24 cellular contexts compared by ENCODE assay signal in the genomic region with DNA sequence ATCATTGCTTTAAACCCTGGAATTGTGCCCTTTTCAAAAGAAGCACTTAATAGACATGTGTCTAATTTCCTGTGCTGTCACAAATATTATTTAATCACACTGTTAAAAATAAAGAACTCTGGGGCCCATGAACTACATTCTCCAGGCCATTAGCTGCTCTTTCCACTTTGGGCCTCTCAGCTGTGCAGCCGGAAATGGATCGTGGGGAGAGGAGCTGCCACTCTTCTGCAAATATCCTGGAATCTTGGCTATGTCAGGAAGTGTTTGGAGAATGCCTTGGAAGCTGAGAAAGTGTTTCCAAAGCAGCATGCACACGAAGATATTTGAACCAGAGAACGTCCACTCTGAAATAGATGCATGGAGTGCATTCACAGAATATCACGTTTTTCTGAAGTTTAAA. TPM values are rescaled to one million over a fixed set of nuclear protein-coding genes. Genes with fewer than 3 reads are reported as not detected.
DNase-seq lines count a peak whose midpoint lies in the region; ATAC-seq, FAIRE-seq and TF ChIP-seq lines count a peak whose summit lies in the region.
"Had no signal": no experiment of that assay in that cellular context is flagged by ENCODE, and none has a peak within 500 bp of the region (broad histone marks: within the 10 kb centered on the region; RNA-seq: fewer than 3 reads in every experiment).

No MANE protein-coding gene starts in this region.

- no peaks in the 10 kb centered on the region for H3K9me3 ChIP-seq in liver (ENCODE audit: control insufficient read depth in 4 of 4, low read length in 3 of 4)
- no peaks in the 10 kb centered on the region for H3K9me3 ChIP-seq in HepG2 (ENCODE audit: low read length)
- H3K9me3 ChIP-seq in spleen = no peaks in the 10 kb centered on the region
- H3K9me3 ChIP-seq: A549, BLaER1 had no signal

- 69% methylated on average over 5 of the region's 5 CpGs for WGBS in liver
- WGBS in HepG2 (ENCODE audit: low lambda C conversion rate) = 17% methylated on average over 5 of the region's 5 CpGs
- 43 to 86% (median 47%) methylated on average over 5 of the region's 5 CpGs for WGBS in spleen, 5 donors

- no peak for FAIRE-seq in HepG2 (lab: Jason Lieb, UNC)
- FAIRE-seq: A549, GM12891, H1, HTR-8/SVneo, RCC 7860 had no signal

- H4K20me1 ChIP-seq in HepG2 (ENCODE audit: insufficient read depth, low read length) = no peaks in the 10 kb centered on the region
- H4K20me1 ChIP-seq: BLaER1 had no signal

- TF ChIP-seq CTCF in liver (IDR thresholded peaks at IDR 0.05; ENCODE audit: low read depth, low read length, missing input control) (no peak), HepG2 (CRISPR knock-in tag; IDR thresholded peaks at IDR 0.05) (no peak), spleen (IDR thresholded peaks at IDR 0.05 in 8 of 11, conservative IDR thresholded peaks at IDR 0.05 in 3 of 11) (no peak)

- TF ChIP-seq EP300 in HepG2 (IDR thresholded peaks at IDR 0.05; ENCODE audit: low read depth in 2 of 2, low read length in 2 of 2) = no peak
- no peak for TF ChIP-seq EP300 in HepG2 (CRISPR knock-in tag; IDR thresholded peaks at IDR 0.05; ENCODE audit: borderline replicate concordance)

- H2AFZ ChIP-seq in HepG2 (ENCODE audit: low read length) = no peak overlapping the region

- in situ Hi-C loops in HepG2 (cut with HindIII; ENCODE audit: extremely low pct_ligation_motif_present, low pct_unique_long_range_greater_than_20kb) = no loop called here

- peaks cover 0 to 4% (median 0%) of the 10 kb centered on the region in 4 donors for H3K27me3 ChIP-seq in liver (ENCODE audit: control insufficient read depth in 4 of 4, insufficient read depth in 4 of 4, low read length in 3 of 4)
- peaks cover 0 to 15% of the 10 kb centered on the region in 2 experiments; a peak in 2 of 5 replicates for H3K27me3 ChIP-seq in HepG2 (ENCODE audit: control insufficient read depth in 1 of 2, insufficient read depth in 2 of 2, low read length in 2 of 2)
- no peaks in the 10 kb centered on the region for H3K27me3 ChIP-seq in spleen (replicated peaks in 1 of 7)
- H3K27me3 ChIP-seq: BLaER1 had no signal

- H3K9ac ChIP-seq in liver (ENCODE audit: low read depth in 1 of 2, low read length in 2 of 2) = no peak overlapping the region
- H3K9ac ChIP-seq in HepG2 (ENCODE audit: insufficient read depth, low read depth, low read length) = no peak overlapping the region
- H3K9ac ChIP-seq: BLaER1 had no signal

- DNase-seq in HepG2 (ENCODE audit: low spot score) (no peak), dermis blood vessel endothelial cell (peak; percentile 66), left kidney (ENCODE audit: low read depth, low spot score) (peak; percentile 42), spleen (no peak), NCI-H446 treated with DMSO at 0.1 percent for 48 hours (lab: John Stamatoyannopoulos, UW) (no peak), NCI-H2196 treated with DMSO at 0.1 percent for 48 hours (lab: John Stamatoyannopoulos, UW; ENCODE audit: unreplicated experiment) (no peak)
- DNase-seq: CD4-positive, alpha-beta T cell; COR-L47; DMS79; MV-4-11; NCI-H1694; NCI-H2081; NCI-H2171 treated with DMSO at 0.1 percent for 48 hours; NCI-H446; NCI-H526 treated with DMSO at 0.1 percent for 48 hours; OCI-M1 had no signal

- ATAC-seq in HepG2 (no peak), GM21786 (IDR thresholded peaks at IDR 0.05; ENCODE audit: unreplicated experiment) (no peak)
- ATAC-seq: A549 had no signal

- no peak overlapping the region for H3K4me3 ChIP-seq in liver (ENCODE audit: low read depth in 1 of 3, low read length in 3 of 3)
- H3K4me3 ChIP-seq in HepG2 (replicated peaks in 1 of 3; ENCODE audit: insufficient read depth in 1 of 3, low read depth in 2 of 3, low read length in 3 of 3) = no peak overlapping the region
- H3K4me3 ChIP-seq in spleen = no peak overlapping the region
- H3K4me3 ChIP-seq: A549, BLaER1 had no signal

- H3K79me2 ChIP-seq in HepG2 (ENCODE audit: insufficient read depth, low read length) = no peaks in the 10 kb centered on the region

- CTCF ChIA-PET in HepG2 (lab: Yijun Ruan, JAX; ENCODE audit: low intra/inter-chr PET ratio, low total read pairs) = no interaction called here

- peak; percentile 9 for TF ChIP-seq RAD21 in liver (IDR thresholded peaks at IDR 0.05)
- no peak for TF ChIP-seq RAD21 in HepG2 (CRISPR knock-in tag; IDR thresholded peaks at IDR 0.05)

- POLR2A ChIA-PET in HepG2 (lab: Yijun Ruan, JAX) = no interaction called here

- BruUV-seq in HepG2 (replicated peaks; lab: Mats Ljungman, UMichigan) = no TSS peak

- no peak overlapping the region for H3K4me2 ChIP-seq in HepG2 (ENCODE audit: low read depth, low read length)
- H3K4me2 ChIP-seq: A549, BLaER1 had no signal

- intact Hi-C loops in HepG2 (cut with micrococcal nuclease; ENCODE audit: unreplicated experiment) (no loop called here), spleen (cut with DNase I; ENCODE audit: low total_unique reads) (no loop called here)

- H3K27ac ChIP-seq in liver (ENCODE audit: low read depth in 1 of 2, low read length in 2 of 2) (no peak overlapping the region), HepG2 (ENCODE audit: extremely low read length, insufficient read depth, low read length) (no peak overlapping the region), spleen (peak overlapping the region in 6 of 8 donors; percentile 18 to 55 (median 29))
- H3K27ac ChIP-seq: A549, BLaER1 had no signal

- TF ChIP-seq POLR2A in HepG2 (IDR thresholded peaks at IDR 0.05; ENCODE audit: insufficient read depth in 1 of 2, low read depth in 2 of 2, low read length in 2 of 2) = no peak
- no peak for TF ChIP-seq POLR2A in spleen (IDR thresholded peaks at IDR 0.05)

- no peaks in the 10 kb centered on the region for H3K36me3 ChIP-seq in liver (ENCODE audit: control insufficient read depth in 4 of 4, insufficient read depth in 3 of 4, low read depth in 1 of 4, low read length in 3 of 4)
- no peaks in the 10 kb centered on the region for H3K36me3 ChIP-seq in HepG2 (replicated peaks in 1 of 2; ENCODE audit: control insufficient read depth in 1 of 2, insufficient read depth in 2 of 2, low read length in 2 of 2)
- H3K36me3 ChIP-seq in spleen = no peaks in the 10 kb centered on the region
- H3K36me3 ChIP-seq: BLaER1 had no signal

- H3K4me1 ChIP-seq in liver (ENCODE audit: control insufficient read depth in 4 of 4, insufficient read depth in 4 of 4, low read length in 3 of 4) (no peaks in the 10 kb centered on the region), HepG2 (ENCODE audit: insufficient read depth, low read length) (peaks cover 8% of the 10 kb centered on the region; the same call in 1 of the 2 replicates), spleen (peaks cover 0 to 17% (median 2%) of the 10 kb centered on the region in 6 donors)
- H3K4me1 ChIP-seq: A549, BLaER1 had no signal

TF ChIP-seq in liver, 16 proteins besides CTCF, POLR2A, EP300 and RAD21:
- TF ChIP-seq RXRA (IDR thresholded peaks at IDR 0.05) (peak in 1 of 2 donors; percentile 30), FOXA2 (IDR thresholded peaks at IDR 0.05) (no peak), FOXA1 (IDR thresholded peaks at IDR 0.05) (no peak)

TF ChIP-seq in HepG2, 621 proteins besides CTCF, POLR2A, EP300 and RAD21 (continues in another document):
- TF ChIP-seq MTF1 (CRISPR knock-in tag; IDR thresholded peaks at IDR 0.05) (no peak), FOXO4 (CRISPR knock-in tag; conservative IDR thresholded peaks at IDR 0.05) (no peak)

RNA-seq across cellular contexts. Expression of gene VPS26C, which starts 27.5 kb away (rescaled TPM):
- total RNA-seq in liver = 10 to 100 TPM; 25.1 to 37.7 TPM
- 10 to 100 TPM; 16.3 to 20.5 TPM for polyA plus RNA-seq in liver
- 39.7 and 54.6 TPM in 2 replicates for total RNA-seq in HepG2 (2016; rRNA removed; fragmentation: Illumina TruSeq; extraction: Trizol)
- 13.7 and 15.5 TPM in 2 replicates for total RNA-seq in HepG2 (2016; cell fraction: cytosol; rRNA removed; fragmentation: Illumina TruSeq; extraction: Trizol; ENCODE audit: low read depth)
- 42.0 and 53.2 TPM in 2 replicates for total RNA-seq in HepG2 (2016; cell fraction: insoluble cytoplasmic fraction; rRNA removed; fragmentation: Illumina TruSeq; extraction: Trizol)
- 29.4 and 31.5 TPM in 2 replicates for total RNA-seq in HepG2 (2016; cell fraction: membrane; rRNA removed; fragmentation: Illumina TruSeq; extraction: Trizol)
- total RNA-seq in HepG2 (2016; cell fraction: nucleus; rRNA removed; fragmentation: Illumina TruSeq; extraction: Trizol) = 24.9 and 25.4 TPM in 2 replicates
- polyA plus RNA-seq in HepG2 (2011; rRNA removed) = 30.3 and 33.0 TPM in 2 replicates
- polyA plus RNA-seq in HepG2 (2011; cell fraction: cytosol; rRNA removed) = 29.6 and 33.2 TPM in 2 replicates
- polyA plus RNA-seq in HepG2 (2011; cell fraction: nucleus; rRNA removed) = 22.0 and 27.5 TPM in 2 replicates
- 26.9 and 29.8 TPM in 2 replicates for polyA plus RNA-seq in HepG2 (2012)
- 13.6 and 14.5 TPM in 2 replicates for polyA plus RNA-seq in HepG2 (2016; cell fraction: cytosol; fragmentation: Illumina TruSeq; extraction: Trizol; ENCODE audit: low read depth)
- 50.1 and 51.4 TPM in 2 replicates for polyA plus RNA-seq in HepG2 (2016; cell fraction: insoluble cytoplasmic fraction; fragmentation: Illumina TruSeq; extraction: Trizol; ENCODE audit: low read depth)
- polyA plus RNA-seq in HepG2 (2016; cell fraction: membrane; fragmentation: Illumina TruSeq; extraction: Trizol; ENCODE audit: low read depth) = 23.9 and 24.7 TPM in 2 replicates
- polyA plus RNA-seq in HepG2 (2016; cell fraction: nucleus; fragmentation: Illumina TruSeq; extraction: Trizol; ENCODE audit: insufficient read depth, low read depth) = 25.4 and 29.7 TPM in 2 replicates
- polyA minus RNA-seq in HepG2 (2011; rRNA and poly(A)+ RNA removed; ENCODE audit: low replicate concordance) = 23.9 and 31.1 TPM in 2 replicates
- 21.5 and 24.4 TPM in 2 replicates for polyA minus RNA-seq in HepG2 (2011; cell fraction: cytosol; rRNA and poly(A)+ RNA removed)
- polyA minus RNA-seq in HepG2 (2011; cell fraction: nucleus; rRNA and poly(A)+ RNA removed) = 38.5 and 44.3 TPM in 2 replicates
- total RNA-seq in dermis blood vessel endothelial cell = 106 and 115 TPM in 2 replicates
- 10 to 100 TPM; 48.7 to 76.9 (median 58.4) TPM for total RNA-seq in spleen
- polyA plus RNA-seq in spleen = 10 to 100 TPM; 17.0 to 23.5 (median 18.6) TPM

Comparison
In these comparisons a context has a peak if more than half of its experiments do, and no peak if none do; other contexts are left out.
1. H3K27ac ChIP-seq: peak in spleen (6 of 8); none in liver (0 of 2) and HepG2 (single experiment).
2. DNase-seq: peak in dermis blood vessel endothelial cell (single experiment) and left kidney (single experiment); none in HepG2 (single experiment), spleen (single experiment), NCI-H446 treated with DMSO at 0.1 percent for 48 hours (single experiment) and NCI-H2196 treated with DMSO at 0.1 percent for 48 hours (single experiment).